In genomic region chr7:127347567-127348246, GRCh38 we compare ENCODE assay signal across 1 cellular context.
TF ChIP-seq lines count a peak whose summit lies in the region.

No MANE protein-coding gene starts in this region.

TF ChIP-seq in HepG2, 621 proteins besides CTCF, POLR2A, EP300 and RAD21 (continued from another document and continues in another):
- TF ChIP-seq, protein P1, sequence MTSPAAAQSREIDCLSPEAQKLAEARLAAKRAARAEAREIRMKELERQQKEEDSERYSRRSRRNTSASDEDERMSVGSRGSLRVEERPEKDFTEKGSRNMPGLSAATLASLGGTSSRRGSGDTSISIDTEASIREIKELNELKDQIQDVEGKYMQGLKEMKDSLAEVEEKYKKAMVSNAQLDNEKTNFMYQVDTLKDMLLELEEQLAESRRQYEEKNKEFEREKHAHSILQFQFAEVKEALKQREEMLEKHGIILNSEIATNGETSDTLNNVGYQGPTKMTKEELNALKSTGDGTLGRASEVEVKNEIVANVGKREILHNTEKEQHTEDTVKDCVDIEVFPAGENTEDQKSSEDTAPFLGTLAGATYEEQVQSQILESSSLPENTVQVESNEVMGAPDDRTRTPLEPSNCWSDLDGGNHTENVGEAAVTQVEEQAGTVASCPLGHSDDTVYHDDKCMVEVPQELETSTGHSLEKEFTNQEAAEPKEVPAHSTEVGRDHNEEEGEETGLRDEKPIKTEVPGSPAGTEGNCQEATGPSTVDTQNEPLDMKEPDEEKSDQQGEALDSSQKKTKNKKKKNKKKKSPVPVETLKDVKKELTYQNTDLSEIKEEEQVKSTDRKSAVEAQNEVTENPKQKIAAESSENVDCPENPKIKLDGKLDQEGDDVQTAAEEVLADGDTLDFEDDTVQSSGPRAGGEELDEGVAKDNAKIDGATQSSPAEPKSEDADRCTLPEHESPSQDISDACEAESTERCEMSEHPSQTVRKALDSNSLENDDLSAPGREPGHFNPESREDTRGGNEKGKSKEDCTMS (CRISPR knock-in tag; conservative IDR thresholded peaks at IDR 0.05): no peak
- TF ChIP-seq, protein P2, sequence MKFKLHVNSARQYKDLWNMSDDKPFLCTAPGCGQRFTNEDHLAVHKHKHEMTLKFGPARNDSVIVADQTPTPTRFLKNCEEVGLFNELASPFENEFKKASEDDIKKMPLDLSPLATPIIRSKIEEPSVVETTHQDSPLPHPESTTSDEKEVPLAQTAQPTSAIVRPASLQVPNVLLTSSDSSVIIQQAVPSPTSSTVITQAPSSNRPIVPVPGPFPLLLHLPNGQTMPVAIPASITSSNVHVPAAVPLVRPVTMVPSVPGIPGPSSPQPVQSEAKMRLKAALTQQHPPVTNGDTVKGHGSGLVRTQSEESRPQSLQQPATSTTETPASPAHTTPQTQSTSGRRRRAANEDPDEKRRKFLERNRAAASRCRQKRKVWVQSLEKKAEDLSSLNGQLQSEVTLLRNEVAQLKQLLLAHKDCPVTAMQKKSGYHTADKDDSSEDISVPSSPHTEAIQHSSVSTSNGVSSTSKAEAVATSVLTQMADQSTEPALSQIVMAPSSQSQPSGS (CRISPR knock-in tag; IDR thresholded peaks at IDR 0.05): no peak
- TF ChIP-seq UBTF (CRISPR knock-in tag; IDR thresholded peaks at IDR 0.05): peak; percentile 51; the same call in 1 of the 2 replicates
- TF ChIP-seq ZFY (CRISPR knock-in tag; IDR thresholded peaks at IDR 0.05): peak; percentile 58; the same call in 1 of the 2 replicates
- TF ChIP-seq ZNF446 (CRISPR knock-in tag; IDR thresholded peaks at IDR 0.05): no peak
- TF ChIP-seq BCLAF1 (IDR thresholded peaks at IDR 0.05): no peak
- TF ChIP-seq ZNF672 (CRISPR knock-in tag; IDR thresholded peaks at IDR 0.05): no peak
- TF ChIP-seq CCDC6 (CRISPR knock-in tag; IDR thresholded peaks at IDR 0.05): 0 out of 2 replicates have a peak, but pooled peaks have one; percentile 76
- TF ChIP-seq, protein P3, sequence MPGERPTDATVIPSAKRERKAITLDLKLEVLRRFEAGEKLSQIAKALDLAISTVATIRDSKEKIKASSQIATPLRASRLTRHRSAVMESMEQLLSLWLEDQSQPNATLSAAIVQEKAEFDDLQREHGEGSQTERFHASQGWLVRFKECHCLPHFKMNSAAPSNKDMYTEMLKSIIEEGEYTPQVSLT (CRISPR knock-in tag; IDR thresholded peaks at IDR 0.05; ENCODE audit: borderline replicate concordance, low read depth): no peak
- TF ChIP-seq PRMT3 (CRISPR knock-in tag; IDR thresholded peaks at IDR 0.05; ENCODE audit: borderline replicate concordance, low read depth): peak; percentile 82; the same call in 1 of the 2 replicates
- TF ChIP-seq MXD4 (CRISPR knock-in tag; IDR thresholded peaks at IDR 0.05): no peak; the same call in 1 of the 2 replicates
- TF ChIP-seq, protein P4, sequence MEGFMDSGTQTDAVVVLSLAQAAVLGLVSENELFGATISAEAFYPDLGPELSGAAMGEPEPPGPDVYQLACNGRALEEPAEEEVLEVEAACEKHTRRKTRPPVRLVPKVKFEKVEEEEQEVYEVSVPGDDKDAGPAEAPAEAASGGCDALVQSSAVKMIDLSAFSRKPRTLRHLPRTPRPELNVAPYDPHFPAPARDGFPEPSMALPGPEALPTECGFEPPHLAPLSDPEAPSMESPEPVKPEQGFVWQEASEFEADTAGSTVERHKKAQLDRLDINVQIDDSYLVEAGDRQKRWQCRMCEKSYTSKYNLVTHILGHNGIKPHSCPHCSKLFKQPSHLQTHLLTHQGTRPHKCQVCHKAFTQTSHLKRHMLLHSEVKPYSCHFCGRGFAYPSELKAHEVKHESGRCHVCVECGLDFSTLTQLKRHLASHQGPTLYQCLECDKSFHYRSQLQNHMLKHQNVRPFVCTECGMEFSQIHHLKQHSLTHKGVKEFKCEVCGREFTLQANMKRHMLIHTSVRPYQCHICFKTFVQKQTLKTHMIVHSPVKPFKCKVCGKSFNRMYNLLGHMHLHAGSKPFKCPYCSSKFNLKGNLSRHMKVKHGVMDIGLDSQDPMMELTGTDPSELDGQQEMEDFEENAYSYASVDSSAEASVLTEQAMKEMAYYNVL (CRISPR knock-in tag; IDR thresholded peaks at IDR 0.05; ENCODE audit: borderline replicate concordance): no peak
- peak; percentile 31; the same call in 1 of the 2 replicates for TF ChIP-seq ZNF749 (CRISPR knock-in tag; IDR thresholded peaks at IDR 0.05; ENCODE audit: borderline replicate concordance)
- 0 out of 2 replicates have a peak, but pooled peaks have one; percentile 42 for TF ChIP-seq ZNF761 (CRISPR knock-in tag; conservative IDR thresholded peaks at IDR 0.05)
- TF ChIP-seq ZNF44 (CRISPR knock-in tag; IDR thresholded peaks at IDR 0.05): 0 out of 2 replicates have a peak, but pooled peaks have one; percentile 34
- no peak for TF ChIP-seq KLF6 (CRISPR knock-in tag; IDR thresholded peaks at IDR 0.05)
- TF ChIP-seq ASH2L (IDR thresholded peaks at IDR 0.05; ENCODE audit: insufficient read length, low read depth, low read length): peak; percentile 24
- no peak for TF ChIP-seq ZNF724P (CRISPR knock-in tag; IDR thresholded peaks at IDR 0.05; ENCODE audit: borderline replicate concordance)
- TF ChIP-seq MYC (CRISPR knock-in tag; IDR thresholded peaks at IDR 0.05; ENCODE audit: borderline replicate concordance): peak; percentile 37
- 0 out of 2 replicates have a peak, but pooled peaks have one; percentile 38 for TF ChIP-seq ZNF563 (CRISPR knock-in tag; IDR thresholded peaks at IDR 0.05)
- no peak for TF ChIP-seq DNMT1 (CRISPR knock-in tag; IDR thresholded peaks at IDR 0.05)
- TF ChIP-seq KDM2A (CRISPR knock-in tag; IDR thresholded peaks at IDR 0.05; ENCODE audit: borderline replicate concordance, low read depth): peak; percentile 67
- no peak for TF ChIP-seq ISL2 (CRISPR knock-in tag; IDR thresholded peaks at IDR 0.05)
- peak; percentile 35; the same call in 1 of the 2 replicates for TF ChIP-seq HES4 (CRISPR knock-in tag; IDR thresholded peaks at IDR 0.05; ENCODE audit: borderline replicate concordance)
- no peak for TF ChIP-seq ZNF263 (CRISPR knock-in tag; IDR thresholded peaks at IDR 0.05)
- TF ChIP-seq MTA1 (CRISPR knock-in tag; IDR thresholded peaks at IDR 0.05; ENCODE audit: borderline replicate concordance): peak; percentile 50; the same call in 1 of the 2 replicates
- no peak for TF ChIP-seq NONO (IDR thresholded peaks at IDR 0.05)
- TF ChIP-seq NONO (CRISPR knock-in tag; conservative IDR thresholded peaks at IDR 0.05): 0 out of 2 replicates have a peak, but pooled peaks have one; percentile 32
- TF ChIP-seq ZNF574 (CRISPR knock-in tag; IDR thresholded peaks at IDR 0.05): peak; percentile 50
- no peak for TF ChIP-seq SALL1 (CRISPR knock-in tag; IDR thresholded peaks at IDR 0.05)
- TF ChIP-seq ELF3 (CRISPR knock-in tag; IDR thresholded peaks at IDR 0.05): 0 out of 2 replicates have a peak, but pooled peaks have one; percentile 25
- TF ChIP-seq TFDP1 (CRISPR knock-in tag; IDR thresholded peaks at IDR 0.05; ENCODE audit: borderline replicate concordance): peak; percentile 62; the same call in 1 of the 2 replicates
- TF ChIP-seq, protein P5, sequence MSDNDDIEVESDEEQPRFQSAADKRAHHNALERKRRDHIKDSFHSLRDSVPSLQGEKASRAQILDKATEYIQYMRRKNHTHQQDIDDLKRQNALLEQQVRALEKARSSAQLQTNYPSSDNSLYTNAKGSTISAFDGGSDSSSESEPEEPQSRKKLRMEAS (IDR thresholded peaks at IDR 0.05): peak; percentile 67; the same call in 1 of the 2 replicates
- TF ChIP-seq, protein P6, sequence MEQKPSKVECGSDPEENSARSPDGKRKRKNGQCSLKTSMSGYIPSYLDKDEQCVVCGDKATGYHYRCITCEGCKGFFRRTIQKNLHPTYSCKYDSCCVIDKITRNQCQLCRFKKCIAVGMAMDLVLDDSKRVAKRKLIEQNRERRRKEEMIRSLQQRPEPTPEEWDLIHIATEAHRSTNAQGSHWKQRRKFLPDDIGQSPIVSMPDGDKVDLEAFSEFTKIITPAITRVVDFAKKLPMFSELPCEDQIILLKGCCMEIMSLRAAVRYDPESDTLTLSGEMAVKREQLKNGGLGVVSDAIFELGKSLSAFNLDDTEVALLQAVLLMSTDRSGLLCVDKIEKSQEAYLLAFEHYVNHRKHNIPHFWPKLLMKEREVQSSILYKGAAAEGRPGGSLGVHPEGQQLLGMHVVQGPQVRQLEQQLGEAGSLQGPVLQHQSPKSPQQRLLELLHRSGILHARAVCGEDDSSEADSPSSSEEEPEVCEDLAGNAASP (CRISPR knock-in tag; IDR thresholded peaks at IDR 0.05; ENCODE audit: borderline replicate concordance): no peak
- 0 out of 2 replicates have a peak, but pooled peaks have one; percentile 27 for TF ChIP-seq TFDP2 (CRISPR knock-in tag; IDR thresholded peaks at IDR 0.05)
- TF ChIP-seq, protein P7, sequence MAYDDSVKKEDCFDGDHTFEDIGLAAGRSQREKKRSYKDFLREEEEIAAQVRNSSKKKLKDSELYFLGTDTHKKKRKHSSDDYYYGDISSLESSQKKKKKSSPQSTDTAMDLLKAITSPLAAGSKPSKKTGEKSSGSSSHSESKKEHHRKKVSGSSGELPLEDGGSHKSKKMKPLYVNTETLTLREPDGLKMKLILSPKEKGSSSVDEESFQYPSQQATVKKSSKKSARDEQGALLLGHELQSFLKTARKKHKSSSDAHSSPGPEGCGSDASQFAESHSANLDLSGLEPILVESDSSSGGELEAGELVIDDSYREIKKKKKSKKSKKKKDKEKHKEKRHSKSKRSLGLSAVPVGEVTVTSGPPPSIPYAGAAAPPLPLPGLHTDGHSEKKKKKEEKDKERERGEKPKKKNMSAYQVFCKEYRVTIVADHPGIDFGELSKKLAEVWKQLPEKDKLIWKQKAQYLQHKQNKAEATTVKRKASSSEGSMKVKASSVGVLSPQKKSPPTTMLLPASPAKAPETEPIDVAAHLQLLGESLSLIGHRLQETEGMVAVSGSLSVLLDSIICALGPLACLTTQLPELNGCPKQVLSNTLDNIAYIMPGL (CRISPR knock-in tag; IDR thresholded peaks at IDR 0.05; ENCODE audit: borderline replicate concordance in 1 of 2, low read depth in 1 of 2): peak in 1 of 2 experiments; percentile 40; a peak in 1 of 4 replicates
